12 cellular contexts compared by ENCODE assay signal in the genomic region with DNA sequence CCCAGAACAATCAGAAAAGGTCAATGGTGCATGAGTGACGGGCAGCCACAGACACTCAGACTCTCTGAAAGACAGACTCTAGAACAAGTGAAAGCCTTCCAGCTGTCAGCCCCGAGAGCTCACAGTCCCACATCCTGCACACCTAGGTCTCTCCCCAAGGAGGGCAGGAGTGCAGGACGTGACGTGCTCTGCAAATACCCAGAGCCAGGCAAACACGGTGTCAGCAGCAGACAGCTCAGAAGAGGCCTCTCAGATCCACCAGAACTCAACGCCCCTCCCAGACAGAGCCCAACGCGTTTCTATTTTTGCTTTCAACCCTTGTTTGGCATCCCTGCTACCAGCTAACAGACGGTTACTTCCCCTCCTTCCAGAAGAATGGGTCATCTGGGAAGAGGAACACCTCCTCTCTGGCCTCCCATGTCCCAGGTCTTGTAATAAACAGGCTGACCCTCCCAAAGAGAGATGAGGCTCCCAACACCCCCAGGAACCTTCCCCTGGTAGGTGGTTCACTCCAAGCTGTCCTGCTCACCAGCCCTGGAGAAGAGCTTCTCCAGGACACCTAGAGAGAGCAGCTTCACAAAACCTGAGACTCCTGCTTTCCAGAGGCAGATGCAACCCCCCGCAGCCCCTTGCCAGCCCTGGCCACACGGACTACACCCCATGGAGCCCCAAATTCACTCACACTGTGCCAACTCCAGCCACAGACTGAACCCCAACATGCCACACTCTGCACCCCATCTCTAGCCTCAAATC. TPM values are rescaled to one million over a fixed set of nuclear protein-coding genes. Genes with fewer than 3 reads are reported as not detected.
A peak's percentile ranks its signal among the peaks of the same experiment; 100 is the strongest.
DNase-seq lines count a peak whose midpoint lies in the region; TF ChIP-seq lines count a peak whose summit lies in the region.
"Had no signal": no experiment of that assay in that cellular context is flagged by ENCODE, and none has a peak within 500 bp of the region (broad histone marks: within the 10 kb centered on the region; RNA-seq: fewer than 3 reads in every experiment).

No MANE protein-coding gene starts in this region.

- H3K9me3 ChIP-seq in esophagus (ENCODE audit: control insufficient read depth in 2 of 2, insufficient read depth in 1 of 2, low read depth in 1 of 2, low read length in 1 of 2), result no peaks in the 10 kb centered on the region
- no peaks in the 10 kb centered on the region for H3K9me3 ChIP-seq in stomach
- H3K9me3 ChIP-seq: pancreas had no signal

- no peaks in the 10 kb centered on the region for H3K36me3 ChIP-seq in esophagus (ENCODE audit: control insufficient read depth in 2 of 2, insufficient read depth in 2 of 2, low read length in 1 of 2)
- no peaks in the 10 kb centered on the region for H3K36me3 ChIP-seq in stomach
- H3K36me3 ChIP-seq: pancreas had no signal

- 26 to 40% methylated on average over 11 of the region's 11 CpGs for WGBS in esophagus, 2 donors
- WGBS in stomach, 5 donors, result 19 to 37% (median 26%) methylated on average over 10 to 11 of the region's 11 CpGs

- DNase-seq in activated CD4-positive, alpha-beta T cell treated with anti-CD3 and anti-CD28 coated beads for 48 hours, result peak; percentile 49
- DNase-seq in activated CD4-positive, alpha-beta T cell treated with anti-CD3 and anti-CD28 coated beads for 1 hour, result no peak
- peak; percentile 40 for DNase-seq in NCI-H510A (lab: John Stamatoyannopoulos, UW)
- peak; percentile 29 for DNase-seq in stomach
- DNase-seq in NCI-H774 (lab: John Stamatoyannopoulos, UW), result no peak
- no peak for DNase-seq in H4 (ENCODE audit: low spot score)
- DNase-seq in ecto neural progenitor cell (ENCODE audit: low spot score), result no peak
- DNase-seq: stimulated activated naive CD4-positive, alpha-beta T cell treated with Interleukin-2 at 50 U/mL for 16 hours had no signal

- H3K4me3 ChIP-seq in esophagus (ENCODE audit: low read depth in 1 of 2, low read length in 2 of 2) (no peak overlapping the region), stomach (no peak overlapping the region)
- H3K4me3 ChIP-seq: pancreas, SK-N-MC had no signal

- TF ChIP-seq EP300 in stomach (IDR thresholded peaks at IDR 0.05), result peak; percentile 20

- no peak for TF ChIP-seq POLR2A in stomach (IDR thresholded peaks at IDR 0.05)

- H3K4me1 ChIP-seq in esophagus (ENCODE audit: control insufficient read depth in 2 of 2, insufficient read depth in 2 of 2, low read length in 1 of 2), result peaks cover 21 to 44% of the 10 kb centered on the region in 2 donors
- peaks cover 17 to 58% (median 41%) of the 10 kb centered on the region in 4 donors for H3K4me1 ChIP-seq in stomach
- H3K4me1 ChIP-seq: pancreas had no signal

- H3K27ac ChIP-seq in esophagus (ENCODE audit: low read depth in 2 of 2, low read length in 1 of 2) (peak overlapping the region; percentile 41 to 88), stomach (peak overlapping the region in 4 of 5 donors; percentile 42 to 88 (median 67))
- H3K27ac ChIP-seq: KMS-11, pancreas, SK-N-MC had no signal

- H3K27me3 ChIP-seq in esophagus (ENCODE audit: control insufficient read depth in 1 of 2, insufficient read depth in 2 of 2, low read length in 2 of 2), result no peaks in the 10 kb centered on the region
- peaks cover 0 to 7% (median 0%) of the 10 kb centered on the region in 3 donors for H3K27me3 ChIP-seq in stomach
- H3K27me3 ChIP-seq: pancreas had no signal

- intact Hi-C loops in stomach (cut with DNase I; ENCODE audit: low total_unique reads), result no loop called here

- TF ChIP-seq CTCF in stomach (IDR thresholded peaks at IDR 0.05), result no peak

RNA-seq across cellular contexts. Expression of a gene that starts 7.6 kb away (rescaled TPM):
- polyA plus RNA-seq in esophagus (10 to 100 TPM in 1 of 2 donors, 1 to 10 TPM in 1; 9.5 to 14.4 TPM), stomach (1 to 10 TPM; 1.1 to 4.9 (median 2.4) TPM)
- 10 to 100 TPM in 3 of 5 donors, 1 to 10 TPM in 2; 4.3 to 19.3 (median 13.4) TPM for total RNA-seq in stomach
- total RNA-seq in H4 (2014; rRNA removed; shearing (Covaris generic)), result 0.15 and 0.18 TPM in 2 replicates

Comparison
In these comparisons a context has a peak if more than half of its experiments do, and no peak if none do; other contexts are left out.
1. DNase-seq: peak in activated CD4-positive, alpha-beta T cell treated with anti-CD3 and anti-CD28 coated beads for 48 hours (single experiment), NCI-H510A (single experiment) and stomach (single experiment); none in activated CD4-positive, alpha-beta T cell treated with anti-CD3 and anti-CD28 coated beads for 1 hour (single experiment), NCI-H774 (single experiment), H4 (single experiment) and ecto neural progenitor cell (single experiment).